9 cellular contexts compared by ENCODE assay signal in genomic region chr14:35340616-35341453, GRCh38. TPM values are rescaled to one million over a fixed set of nuclear protein-coding genes. Genes with fewer than 3 reads are reported as not detected.
A peak's percentile ranks its signal among the peaks of the same experiment; 100 is the strongest.
DNase-seq lines count a peak whose midpoint lies in the region; ATAC-seq, FAIRE-seq and TF ChIP-seq lines count a peak whose summit lies in the region.
"Had no signal": no experiment of that assay in that cellular context is flagged by ENCODE, and none has a peak within 500 bp of the region (broad histone marks: within the 10 kb centered on the region; RNA-seq: fewer than 3 reads in every experiment).

No MANE protein-coding gene starts in this region.

- H3K4me2 ChIP-seq in KMS-11, result peak overlapping the region; percentile 62; the same call in 1 of the 2 replicates
- no peak overlapping the region for H3K4me2 ChIP-seq in K562 (ENCODE audit: insufficient read depth, low read length)

- H3K4me1 ChIP-seq in KMS-11 (ENCODE audit: low read depth, poor library complexity, severe bottlenecking), result peaks cover 17% of the 10 kb centered on the region
- peaks cover 23 to 41% of the 10 kb centered on the region in 2 experiments for H3K4me1 ChIP-seq in K562 (replicated peaks in 1 of 2; ENCODE audit: control insufficient read depth in 2 of 2, insufficient read depth in 2 of 2, low read length in 2 of 2)

- CTCF ChIA-PET in K562 (lab: Yijun Ruan, JAX; ENCODE audit: low intra/inter-chr PET ratio), result no interaction called here

- POLR2A ChIA-PET in K562 (lab: Yijun Ruan, JAX), result interaction anchor here (1.0 to 1.3 kb wide), 2 partner anchors 54 to 64 kb away, joined by 3 read pairs; partner anchors contain the start of gene NFKBIA

- TF ChIP-seq POLR2A in K562 (conservative IDR thresholded peaks at IDR 0.05), result no peak

- DNase-seq in K562 (ENCODE audit: extremely low read depth in 1 of 4, low spot score in 3 of 4) (no peak), memory B cell (ENCODE audit: low spot score in 2 of 2) (no peak), RKO (ENCODE audit: low spot score) (no peak), NCI-H2107 (lab: John Stamatoyannopoulos, UW) (no peak)
- no peak for DNase-seq in stimulated activated naive CD8-positive, alpha-beta T cell treated with anti-CD3 and anti-CD28 coated beads, Interleukin-15, amount 100 ng/mL, for 72 hours
- no peak for DNase-seq in central memory CD4-positive, alpha-beta T cell
- DNase-seq: cerebellar nuclear complex had no signal

- H3K79me2 ChIP-seq in KMS-11 (ENCODE audit: insufficient read depth, low read depth) (no peaks in the 10 kb centered on the region), K562 (ENCODE audit: control insufficient read depth, insufficient read depth, low read length) (no peaks in the 10 kb centered on the region)

- 80% methylated on average over 12 of the region's 14 CpGs for WGBS in K562 (ENCODE audit: insufficient coverage, low coverage, missing lambda C conversion rate)

- H3K27ac ChIP-seq in KMS-11 (no peak overlapping the region), K562 (ENCODE audit: extremely low read depth, low read depth, low read length) (no peak overlapping the region)

- H4K20me1 ChIP-seq in KMS-11 (ENCODE audit: insufficient read depth) (no peaks in the 10 kb centered on the region), K562 (replicated peaks; ENCODE audit: control insufficient read depth, insufficient read depth, low read length) (no peaks in the 10 kb centered on the region)

- no peak overlapping the region for H3K4me3 Mint-ChIP-seq in memory B cell
- peak overlapping the region in 1 of 2 donors; percentile 71 for H3K4me3 Mint-ChIP-seq in stimulated activated naive CD8-positive, alpha-beta T cell treated with anti-CD3 and anti-CD28 coated beads, Interleukin-15, amount 100 ng/mL, for 72 hours

- intact Hi-C loops in K562 (cut with micrococcal nuclease), result no loop called here

- no peak for TF ChIP-seq EP300 in K562 (IDR thresholded peaks at IDR 0.05; ENCODE audit: low read length)

- ATAC-seq in K562 (no peak), memory B cell (ENCODE audit: low read depth) (no peak), HG02642 (IDR thresholded peaks at IDR 0.05; ENCODE audit: poor library complexity, unreplicated experiment) (no peak)
- ATAC-seq in stimulated activated naive CD8-positive, alpha-beta T cell treated with anti-CD3 and anti-CD28 coated beads, Interleukin-15, amount 100 ng/mL, for 72 hours, result peak; percentile 9

- FAIRE-seq in K562 (lab: Jason Lieb, UNC), result no peak

- H3K9ac ChIP-seq in KMS-11, result peak overlapping the region; percentile 27; the same call in 1 of the 2 replicates
- H3K9ac ChIP-seq in K562 (ENCODE audit: insufficient read depth in 1 of 2, low read depth in 2 of 2, low read length in 2 of 2), result peak overlapping the region in 1 of 2 experiments; percentile 36; a peak in 2 of 4 replicates

- no peaks in the 10 kb centered on the region for H3K9me3 Mint-ChIP-seq in memory B cell
- no peaks in the 10 kb centered on the region for H3K9me3 Mint-ChIP-seq in stimulated activated naive CD8-positive, alpha-beta T cell treated with anti-CD3 and anti-CD28 coated beads, Interleukin-15, amount 100 ng/mL, for 72 hours

- H3K27me3 Mint-ChIP-seq in memory B cell, result peaks cover 1% of the 10 kb centered on the region
- H3K27me3 Mint-ChIP-seq in stimulated activated naive CD8-positive, alpha-beta T cell treated with anti-CD3 and anti-CD28 coated beads, Interleukin-15, amount 100 ng/mL, for 72 hours, result no peaks in the 10 kb centered on the region

- peaks cover 16% of the 10 kb centered on the region for H3K4me1 Mint-ChIP-seq in memory B cell
- peaks cover 55% of the 10 kb centered on the region for H3K4me1 Mint-ChIP-seq in stimulated activated naive CD8-positive, alpha-beta T cell treated with anti-CD3 and anti-CD28 coated beads, Interleukin-15, amount 100 ng/mL, for 72 hours

- BruUV-seq in K562 (replicated peaks; lab: Mats Ljungman, UMichigan), result no TSS peak

- H3K36me3 Mint-ChIP-seq in memory B cell, result no peaks in the 10 kb centered on the region

- in situ Hi-C loops in K562 (cut with MboI), result no loop called here

- H3K4me3 ChIP-seq in KMS-11 (IDR thresholded peaks at IDR 0.05; ENCODE audit: insufficient read depth, low read depth, low read length), result no peak overlapping the region
- H3K4me3 ChIP-seq in K562, result no peak overlapping the region

- H3K9me1 ChIP-seq in K562 (ENCODE audit: control insufficient read depth, insufficient read depth, low read length), result no peaks in the 10 kb centered on the region

- peak overlapping the region; percentile 24 for H3K27ac Mint-ChIP-seq in memory B cell
- peak overlapping the region; percentile 74 to 89 for H3K27ac Mint-ChIP-seq in stimulated activated naive CD8-positive, alpha-beta T cell treated with anti-CD3 and anti-CD28 coated beads, Interleukin-15, amount 100 ng/mL, for 72 hours

- TF ChIP-seq RAD21 in K562 (CRISPR knock-in tag; conservative IDR thresholded peaks at IDR 0.05 in 1 of 2, IDR thresholded peaks at IDR 0.05 in 1 of 2), result no peak

- no peaks in the 10 kb centered on the region for H3K9me3 ChIP-seq in K562 (replicated peaks; ENCODE audit: control insufficient read depth, insufficient read depth, low read depth, low read length)

- TF ChIP-seq CTCF in KMS-11 (conservative IDR thresholded peaks at IDR 0.05; ENCODE audit: low read depth, low read length), result no peak
- no peak for TF ChIP-seq CTCF in K562 (IDR thresholded peaks at IDR 0.05 in 2 of 3, conservative IDR thresholded peaks at IDR 0.05 in 1 of 3; ENCODE audit: insufficient read depth in 2 of 3, low read depth in 1 of 3, low read length in 3 of 3)

- peak overlapping the region; percentile 75; the same call in 1 of the 2 replicates for H2AFZ ChIP-seq in KMS-11 (ENCODE audit: low read depth)
- H2AFZ ChIP-seq in K562 (ENCODE audit: low read depth, low read length), result peak overlapping the region; percentile 80; the same call in 1 of the 2 replicates

- H3K36me3 ChIP-seq in KMS-11 (ENCODE audit: insufficient read depth), result no peaks in the 10 kb centered on the region
- no peaks in the 10 kb centered on the region for H3K36me3 ChIP-seq in K562 (ENCODE audit: control insufficient read depth, insufficient read depth, low read length)

- H3K27me3 ChIP-seq in KMS-11 (ENCODE audit: insufficient read depth, low read depth) (no peaks in the 10 kb centered on the region), K562 (ENCODE audit: control insufficient read depth in 2 of 2, insufficient read depth in 2 of 2, low read length in 2 of 2) (no peaks in the 10 kb centered on the region)

TF ChIP-seq in K562, 482 proteins besides CTCF, POLR2A, EP300 and RAD21 (continues in another document):
- TF ChIP-seq ZNF507 (tag; conservative IDR thresholded peaks at IDR 0.05), result no peak
- TF ChIP-seq, protein P1, sequence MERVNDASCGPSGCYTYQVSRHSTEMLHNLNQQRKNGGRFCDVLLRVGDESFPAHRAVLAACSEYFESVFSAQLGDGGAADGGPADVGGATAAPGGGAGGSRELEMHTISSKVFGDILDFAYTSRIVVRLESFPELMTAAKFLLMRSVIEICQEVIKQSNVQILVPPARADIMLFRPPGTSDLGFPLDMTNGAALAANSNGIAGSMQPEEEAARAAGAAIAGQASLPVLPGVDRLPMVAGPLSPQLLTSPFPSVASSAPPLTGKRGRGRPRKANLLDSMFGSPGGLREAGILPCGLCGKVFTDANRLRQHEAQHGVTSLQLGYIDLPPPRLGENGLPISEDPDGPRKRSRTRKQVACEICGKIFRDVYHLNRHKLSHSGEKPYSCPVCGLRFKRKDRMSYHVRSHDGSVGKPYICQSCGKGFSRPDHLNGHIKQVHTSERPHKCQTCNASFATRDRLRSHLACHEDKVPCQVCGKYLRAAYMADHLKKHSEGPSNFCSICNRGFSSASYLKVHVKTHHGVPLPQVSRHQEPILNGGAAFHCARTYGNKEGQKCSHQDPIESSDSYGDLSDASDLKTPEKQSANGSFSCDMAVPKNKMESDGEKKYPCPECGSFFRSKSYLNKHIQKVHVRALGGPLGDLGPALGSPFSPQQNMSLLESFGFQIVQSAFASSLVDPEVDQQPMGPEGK (CRISPR knock-in tag; IDR thresholded peaks at IDR 0.05; ENCODE audit: borderline replicate concordance), result no peak

RNA-seq across cellular contexts. Expression of gene PSMA6, which starts 48.7 kb away (rescaled TPM):
- total RNA-seq in K562 (2011; cell fraction: chromatin; rRNA removed; ENCODE audit: low replicate concordance), result 38.7 and 60.7 TPM in 2 replicates
- 47.8 and 50.5 TPM in 2 replicates for total RNA-seq in K562 (2011; cell fraction: nucleolus; rRNA removed)
- 58.6 and 80.4 TPM in 2 replicates for total RNA-seq in K562 (2011; cell fraction: nucleoplasm; rRNA removed)
- 164 and 210 TPM in 2 replicates for total RNA-seq in K562 (2014; rRNA removed)
- 234 and 271 TPM in 2 replicates for total RNA-seq in K562 (2014; rRNA removed; fragmentation: Illumina TruSeq; extraction: Trizol)
- 279 and 288 TPM in 2 replicates for total RNA-seq in K562 (2015; rRNA removed; fragmentation: Illumina TruSeq; extraction: Trizol)
- 258 and 274 TPM in 2 replicates for total RNA-seq in K562 (2021)
- polyA plus RNA-seq in K562 (2011; rRNA removed), result 318 and 452 TPM in 2 replicates
- 167 and 229 TPM in 2 replicates for polyA plus RNA-seq in K562 (2011; cell fraction: cytosol; rRNA removed)
- polyA plus RNA-seq in K562 (2011; cell fraction: nucleus; rRNA removed), result 54.4 and 95.7 TPM in 2 replicates
- 203 and 288 TPM in 2 replicates for polyA plus RNA-seq in K562 (2012)
- 292 and 301 TPM in 2 replicates for polyA plus RNA-seq in K562 (2014; fragmentation: Illumina TruSeq; extraction: Trizol)
- polyA plus RNA-seq in K562 (2014; fragmentation: Nextera tagmentation; extraction: Ambion mirVana), result 100 to 1,000 TPM; 922 to 952 TPM
- polyA plus RNA-seq in K562 (2014; rRNA removed), result 274 and 283 TPM in 2 replicates
- 166 and 169 TPM in 2 replicates for polyA minus RNA-seq in K562 (2011; rRNA and poly(A)+ RNA removed)
- 78.1 and 98.1 TPM in 2 replicates for polyA minus RNA-seq in K562 (2011; cell fraction: cytosol; rRNA and poly(A)+ RNA removed)
- polyA minus RNA-seq in K562 (2011; cell fraction: nucleus; rRNA and poly(A)+ RNA removed), result 17.6 and 42.8 TPM in 2 replicates
